In genomic region chr20:22626501-22626900, GRCh38 we compare ENCODE assay signal across 37 cellular contexts. TPM values are rescaled to one million over a fixed set of nuclear protein-coding genes. Genes with fewer than 3 reads are reported as not detected.
"Had no signal": no experiment of that assay in that cellular context is flagged by ENCODE, and none has a peak within 500 bp of the region (broad histone marks: within the 10 kb centered on the region; RNA-seq: fewer than 3 reads in every experiment).

No MANE protein-coding gene starts in this region.

- H3K27me3 Mint-ChIP-seq: activated B cell treated with CpG ODN at 0.5 μM for 24 hours; activated CD8-positive, alpha-beta T cell treated with anti-CD3 and anti-CD28 coated beads for 36 hours; activated naive CD8-positive, alpha-beta T cell; activated T-helper 17 cell treated with anti-CD3 and anti-CD28 coated beads, Interleukin-2, amount 50 U/mL, for 72 hours; central memory CD8-positive, alpha-beta T cell; dendritic cell treated with granulocyte-macrophage colony-stimulating factor and Interleukin-4, amounts not matched to agents 40 ng/mL and 50 ng/mL, for 4 days; T-helper 17 cell had no signal

- H3K36me3 Mint-ChIP-seq: activated naive CD8-positive, alpha-beta T cell had no signal

- DNase-seq: activated B cell treated with CpG ODN at 0.5 μM for 24 hours; activated CD4-positive, alpha-beta T cell treated with anti-CD3 and anti-CD28 coated beads for 48 hours; activated CD4-positive, alpha-beta T cell treated with anti-CD3 and anti-CD28 coated beads, Interleukin-2, amount 50 U/mL, for 1 hour; activated CD4-positive, alpha-beta T cell treated with anti-CD3 and anti-CD28 coated beads, Interleukin-2, amount 50 U/mL, for 48 hours; activated CD8-positive, alpha-beta memory T cell treated with anti-CD3 and anti-CD28 coated beads for 24 hours; activated CD8-positive, alpha-beta T cell treated with anti-CD3 and anti-CD28 coated beads for 36 hours; activated effector memory CD4-positive, alpha-beta T cell treated with Interleukin-2 at 50 U/mL for 16 hours; activated gamma-delta T cell treated with Interleukin-2 at 50 U/mL for 16 hours; activated naive CD4-positive, alpha-beta T cell treated with anti-CD3 and anti-CD28 coated beads, Interleukin-2, amount 50 U/mL, for 16 hours; activated naive CD4-positive, alpha-beta T cell treated with Interleukin-2 at 50 U/mL for 16 hours; activated T-cell treated with anti-CD3 and anti-CD28 coated beads, Interleukin-2, amount 50 U/mL, for 4 hours; amniotic stem cell; anterior cingulate cortex; brain microvascular endothelial cell; dorsolateral prefrontal cortex; effector memory CD4-positive, alpha-beta T cell; erythroblast; esophagus squamous epithelium; foreskin melanocyte; heart right ventricle; T-helper 17 cell; T1000; WERI-Rb-1 had no signal

- H3K27me3 ChIP-seq: brain microvascular endothelial cell had no signal

- H3K4me3 Mint-ChIP-seq: activated B cell treated with CpG ODN at 0.5 μM for 24 hours; activated CD8-positive, alpha-beta T cell treated with anti-CD3 and anti-CD28 coated beads for 36 hours; activated naive CD8-positive, alpha-beta T cell; activated T-cell treated with anti-CD3 and anti-CD28 coated beads, Interleukin-2, amount 50 U/mL, for 4 hours; activated T-helper 17 cell treated with anti-CD3 and anti-CD28 coated beads, Interleukin-2, amount 50 U/mL, for 72 hours; central memory CD8-positive, alpha-beta T cell; dendritic cell treated with granulocyte-macrophage colony-stimulating factor and Interleukin-4, amounts not matched to agents 40 ng/mL and 50 ng/mL, for 4 days; T-helper 17 cell; T-helper 2 cell treated with Interferon-gamma antibody and Interleukin-4, amounts not matched to agents 5 μg/mL and 100 μg/mL, for 36 hours had no signal

- H3K4me3 ChIP-seq: coronary artery, dorsolateral prefrontal cortex, esophagus squamous epithelium, gastroesophageal sphincter, heart right ventricle had no signal

- H3K27ac ChIP-seq: brain microvascular endothelial cell, coronary artery, dorsolateral prefrontal cortex, esophagus squamous epithelium, gastroesophageal sphincter, heart right ventricle, WERI-Rb-1 had no signal

- H3K4me1 Mint-ChIP-seq: activated B cell treated with CpG ODN at 0.5 μM for 24 hours; activated T-helper 17 cell treated with anti-CD3 and anti-CD28 coated beads, Interleukin-2, amount 50 U/mL, for 72 hours; central memory CD8-positive, alpha-beta T cell; T-helper 17 cell had no signal

- H3K36me3 ChIP-seq: brain microvascular endothelial cell, esophagus squamous epithelium, gastroesophageal sphincter, heart right ventricle, WERI-Rb-1 had no signal

- H3K27ac Mint-ChIP-seq: activated B cell treated with CpG ODN at 0.5 μM for 24 hours; activated CD8-positive, alpha-beta T cell treated with anti-CD3 and anti-CD28 coated beads for 36 hours; activated naive CD8-positive, alpha-beta T cell; activated T-helper 17 cell treated with anti-CD3 and anti-CD28 coated beads, Interleukin-2, amount 50 U/mL, for 72 hours; dendritic cell treated with granulocyte-macrophage colony-stimulating factor and Interleukin-4, amounts not matched to agents 40 ng/mL and 50 ng/mL, for 4 days; T-helper 17 cell; T-helper 2 cell treated with Interferon-gamma antibody and Interleukin-4, amounts not matched to agents 5 μg/mL and 100 μg/mL, for 36 hours had no signal

- H3K4me1 ChIP-seq: esophagus squamous epithelium, gastroesophageal sphincter, heart right ventricle had no signal

- H3K9me3 Mint-ChIP-seq: activated B cell treated with CpG ODN at 0.5 μM for 24 hours; activated CD8-positive, alpha-beta T cell treated with anti-CD3 and anti-CD28 coated beads for 36 hours; activated T-cell treated with anti-CD3 and anti-CD28 coated beads, Interleukin-2, amount 50 U/mL, for 4 hours; activated T-helper 17 cell treated with anti-CD3 and anti-CD28 coated beads, Interleukin-2, amount 50 U/mL, for 72 hours; central memory CD8-positive, alpha-beta T cell; dendritic cell treated with granulocyte-macrophage colony-stimulating factor and Interleukin-4, amounts not matched to agents 40 ng/mL and 50 ng/mL, for 4 days; T-helper 2 cell treated with Interferon-gamma antibody and Interleukin-4, amounts not matched to agents 5 μg/mL and 100 μg/mL, for 36 hours had no signal

- ATAC-seq: activated CD4-positive, CD25-positive, alpha-beta regulatory T cell treated with anti-CD3 and anti-CD28 coated beads, Interleukin-2, amount 50 U/mL, for 24 hours; activated CD8-positive, alpha-beta T cell treated with anti-CD3 and anti-CD28 coated beads for 36 hours; activated T-cell treated with anti-CD3 and anti-CD28 coated beads, Interleukin-2, amount 50 U/mL, for 4 hours; activated T-helper 17 cell treated with anti-CD3 and anti-CD28 coated beads, Interleukin-2, amount 50 U/mL, for 72 hours; gastroesophageal sphincter; heart right ventricle; T-helper 17 cell had no signal

RNA-seq across cellular contexts. Expression of gene FOXA2, which starts 42.1 kb away (rescaled TPM):
- total RNA-seq: activated B cell treated with CpG ODN at 0.5 μM for 24 hours; activated CD8-positive, alpha-beta T cell treated with anti-CD3 and anti-CD28 coated beads for 36 hours; activated T-cell treated with anti-CD3 and anti-CD28 coated beads, Interleukin-2, amount 50 U/mL, for 4 hours; activated T-helper 17 cell treated with anti-CD3 and anti-CD28 coated beads, Interleukin-2, amount 50 U/mL, for 72 hours; astrocyte; cardiac septum; cerebellum; dorsolateral prefrontal cortex; fibroblast of lung; fibroblast of villous mesenchyme; gastroesophageal sphincter; glomerular endothelial cell; heart right ventricle; T-helper 17 cell had no signal
- polyA plus RNA-seq: fibroblast of lung, heart right ventricle had no signal
